Comparison of ENCODE assay signal across 18 cellular contexts in genomic region chr22:49398646-49399045, GRCh38.
"Had no signal": no experiment of that assay in that cellular context is flagged by ENCODE, and none has a peak within 500 bp of the region (broad histone marks: within the 10 kb centered on the region; RNA-seq: fewer than 3 reads in every experiment).

No MANE protein-coding gene starts in this region.

- H3K27ac ChIP-seq: cardiac muscle cell, hepatocyte, lower lobe of right lung, tibial artery, upper lobe of right lung had no signal

- H3K27me3 ChIP-seq: cardiac muscle cell, hepatocyte, tibial artery had no signal

- DNase-seq: cerebellar nuclear complex; dermis blood vessel endothelial cell; foreskin melanocyte; kidney glomerular epithelial cell; mesenchymal stem cell; naive B cell; right cardiac atrium; stimulated activated CD4-positive, alpha-beta T cell treated with anti-CD3 and anti-CD28 coated beads, Interleukin-4, amount 100 ng/mL, for 1 hour; stimulated activated CD8-positive, alpha-beta memory T cell treated with anti-CD3 and anti-CD28 coated beads, Interleukin-4, amount 100 ng/mL, for 48 hours; stimulated activated naive CD8-positive, alpha-beta T cell treated with anti-CD3 and anti-CD28 coated beads, Interleukin-15, Interleukin-2, amounts not matched to agents 100 U/mL and 50 U/mL, for 24 hours; tibial artery; upper lobe of right lung had no signal

- H3K36me3 Mint-ChIP-seq: stimulated activated effector memory CD8-positive, alpha-beta T cell treated with anti-CD3 and anti-CD28 coated beads, Interleukin-12 subunit alpha, Interleukin-12 subunit beta, amount 100 ng/mL, for 72 hours had no signal

- H3K4me3 Mint-ChIP-seq: naive B cell; nephron; stimulated activated effector memory CD8-positive, alpha-beta T cell treated with anti-CD3 and anti-CD28 coated beads, Interleukin-12 subunit alpha, Interleukin-12 subunit beta, amount 100 ng/mL, for 72 hours had no signal

- H3K9me3 ChIP-seq: lower lobe of right lung, upper lobe of right lung had no signal

- H3K4me1 Mint-ChIP-seq: naive B cell; nephron; stimulated activated effector memory CD8-positive, alpha-beta T cell treated with anti-CD3 and anti-CD28 coated beads, Interleukin-12 subunit alpha, Interleukin-12 subunit beta, amount 100 ng/mL, for 72 hours had no signal

- H3K27ac Mint-ChIP-seq: nephron; stimulated activated effector memory CD8-positive, alpha-beta T cell treated with anti-CD3 and anti-CD28 coated beads, Interleukin-12 subunit alpha, Interleukin-12 subunit beta, amount 100 ng/mL, for 72 hours had no signal

- H3K4me1 ChIP-seq: lower lobe of right lung, tibial artery, upper lobe of right lung had no signal

- H3K4me3 ChIP-seq: cardiac muscle cell, hepatocyte, lower lobe of right lung, smooth muscle cell, tibial artery, upper lobe of right lung had no signal

- ATAC-seq: right cardiac atrium; stimulated activated effector memory CD8-positive, alpha-beta T cell treated with anti-CD3 and anti-CD28 coated beads, Interleukin-12 subunit alpha, Interleukin-12 subunit beta, amount 100 ng/mL, for 72 hours; stimulated activated naive CD8-positive, alpha-beta T cell treated with anti-CD3 and anti-CD28 coated beads, Interleukin-15, Interleukin-2, amounts not matched to agents 100 U/mL and 50 U/mL, for 24 hours had no signal

- H3K36me3 ChIP-seq: cardiac muscle cell, lower lobe of right lung, tibial artery, upper lobe of right lung had no signal
